ENCODE assay signal across 13 cellular contexts in genomic region chr3:49807427-49808114, GRCh38. TPM values are rescaled to one million over a fixed set of nuclear protein-coding genes. Genes with fewer than 3 reads are reported as not detected.
A peak's percentile ranks its signal among the peaks of the same experiment; 100 is the strongest.
DNase-seq lines count a peak whose midpoint lies in the region; ATAC-seq, FAIRE-seq and TF ChIP-seq lines count a peak whose summit lies in the region.
"Had no signal": no experiment of that assay in that cellular context is flagged by ENCODE, and none has a peak within 500 bp of the region (broad histone marks: within the 10 kb centered on the region; RNA-seq: fewer than 3 reads in every experiment).

No MANE protein-coding gene starts in this region.

- H3K27me3 ChIP-seq in liver (ENCODE audit: control insufficient read depth in 4 of 4, insufficient read depth in 4 of 4, low read length in 3 of 4) (no peaks in the 10 kb centered on the region), HepG2 (ENCODE audit: control insufficient read depth in 1 of 2, insufficient read depth in 2 of 2, low read length in 2 of 2) (peaks cover 0 to 12% of the 10 kb centered on the region in 2 experiments; a peak in 3 of 5 replicates), MG63 (no peaks in the 10 kb centered on the region), brain microvascular endothelial cell (replicated peaks) (no peaks in the 10 kb centered on the region)
- H3K27me3 ChIP-seq: BE2C had no signal

- TF ChIP-seq CTCF in liver (IDR thresholded peaks at IDR 0.05; ENCODE audit: low read depth, low read length, missing input control) (no peak), HepG2 (CRISPR knock-in tag; IDR thresholded peaks at IDR 0.05) (no peak), mesothelial cell of epicardium (IDR thresholded peaks at IDR 0.05; ENCODE audit: unreplicated experiment) (no peak), brain microvascular endothelial cell (IDR thresholded peaks at IDR 0.05; ENCODE audit: low read depth, low read length, missing control alignments) (no peak)

- ATAC-seq in HepG2 (no peak), GM21423 (IDR thresholded peaks at IDR 0.05; ENCODE audit: unreplicated experiment) (no peak), GM21526 (IDR thresholded peaks at IDR 0.05; ENCODE audit: low FRiP score, unreplicated experiment) (no peak)
- no peak for ATAC-seq in activated naive CD8-positive, alpha-beta T cell treated with anti-CD3 and anti-CD28 coated beads, Interleukin-2, amount 10 ng/mL, durations not matched to agents 7 days and 5 days (ENCODE audit: low read depth)

- no TSS peak for BruUV-seq in HepG2 (replicated peaks; lab: Mats Ljungman, UMichigan)

- H3K9ac ChIP-seq in liver (ENCODE audit: low read depth in 1 of 2, low read length in 2 of 2) (no peak overlapping the region), HepG2 (ENCODE audit: insufficient read depth, low read depth, low read length) (no peak overlapping the region)

- 85% methylated on average over 13 of the region's 13 CpGs for WGBS in liver
- 76% methylated on average over 5 of the region's 13 CpGs for WGBS in HepG2 (ENCODE audit: low lambda C conversion rate)

- peaks cover 56% of the 10 kb centered on the region for H3K4me1 Mint-ChIP-seq in activated naive CD8-positive, alpha-beta T cell treated with anti-CD3 and anti-CD28 coated beads, Interleukin-2, amount 10 ng/mL, durations not matched to agents 7 days and 5 days
- H3K4me1 Mint-ChIP-seq in mesothelial cell of epicardium: peaks cover 49% of the 10 kb centered on the region

- in situ Hi-C loops in HepG2 (cut with HindIII; ENCODE audit: extremely low pct_ligation_motif_present, low pct_unique_long_range_greater_than_20kb): loop anchor here (5.0 to 10.0 kb wide), 2 partner anchors 35 to 97 kb away; partner anchors contain the start of gene MST1R
- in situ Hi-C loops in brain microvascular endothelial cell (cut with HindIII; ENCODE audit: low pct_ligation_motif_present, low sequenced_read_pairs): no loop called here

- CTCF ChIA-PET in HepG2 (lab: Yijun Ruan, JAX; ENCODE audit: low intra/inter-chr PET ratio, low total read pairs): no interaction called here

- H2AFZ ChIP-seq in HepG2 (ENCODE audit: low read length): no peak overlapping the region

- H3K79me2 ChIP-seq in HepG2 (ENCODE audit: insufficient read depth, low read length): no peaks in the 10 kb centered on the region

- H3K4me3 ChIP-seq in liver (ENCODE audit: low read depth in 1 of 3, low read length in 3 of 3): no peak overlapping the region
- H3K4me3 ChIP-seq in HepG2 (replicated peaks in 1 of 3; ENCODE audit: insufficient read depth in 1 of 3, low read depth in 2 of 3, low read length in 3 of 3): no peak overlapping the region
- no peak overlapping the region for H3K4me3 ChIP-seq in MG63
- H3K4me3 ChIP-seq in brain microvascular endothelial cell (ENCODE audit: low read depth, low read length): no peak overlapping the region

- TF ChIP-seq POLR2A in HepG2 (IDR thresholded peaks at IDR 0.05; ENCODE audit: insufficient read depth in 1 of 2, low read depth in 2 of 2, low read length in 2 of 2): no peak

- H3K36me3 Mint-ChIP-seq in activated naive CD8-positive, alpha-beta T cell treated with anti-CD3 and anti-CD28 coated beads, Interleukin-2, amount 10 ng/mL, durations not matched to agents 7 days and 5 days: peaks cover 23% of the 10 kb centered on the region
- H3K36me3 Mint-ChIP-seq in mesothelial cell of epicardium: peaks cover 5% of the 10 kb centered on the region

- FAIRE-seq in HepG2 (lab: Jason Lieb, UNC): no peak
- FAIRE-seq: frontal cortex had no signal

- H3K4me1 ChIP-seq in liver (ENCODE audit: control insufficient read depth in 4 of 4, insufficient read depth in 4 of 4, low read length in 3 of 4) (peaks cover 0 to 56% (median 11%) of the 10 kb centered on the region in 4 donors), HepG2 (ENCODE audit: insufficient read depth, low read length) (peaks cover 53% of the 10 kb centered on the region)

- intact Hi-C loops in HepG2 (cut with micrococcal nuclease; ENCODE audit: unreplicated experiment): no loop called here

- H3K9me3 Mint-ChIP-seq in activated naive CD8-positive, alpha-beta T cell treated with anti-CD3 and anti-CD28 coated beads, Interleukin-2, amount 10 ng/mL, durations not matched to agents 7 days and 5 days: no peaks in the 10 kb centered on the region
- H3K9me3 Mint-ChIP-seq in mesothelial cell of epicardium: no peaks in the 10 kb centered on the region

- TF ChIP-seq EP300 in HepG2 (IDR thresholded peaks at IDR 0.05; ENCODE audit: low read depth in 2 of 2, low read length in 2 of 2) (no peak), HepG2 (CRISPR knock-in tag; IDR thresholded peaks at IDR 0.05; ENCODE audit: borderline replicate concordance) (no peak)

- peak overlapping the region; percentile 87 for H3K27ac Mint-ChIP-seq in activated naive CD8-positive, alpha-beta T cell treated with anti-CD3 and anti-CD28 coated beads, Interleukin-2, amount 10 ng/mL, durations not matched to agents 7 days and 5 days
- peak overlapping the region; percentile 98 for H3K27ac Mint-ChIP-seq in mesothelial cell of epicardium

- DNase-seq in HepG2 (ENCODE audit: low spot score) (no peak), mesothelial cell of epicardium (ENCODE audit: low spot score in 2 of 2, unreplicated experiment in 2 of 2) (no peak), MG63 (no peak), brain microvascular endothelial cell (no peak)
- DNase-seq in activated naive CD8-positive, alpha-beta T cell treated with anti-CD3 and anti-CD28 coated beads, Interleukin-2, amount 10 ng/mL, durations not matched to agents 7 days and 5 days: no peak
- DNase-seq: activated CD4-positive, alpha-beta T cell treated with anti-CD3 and anti-CD28 coated beads for 48 hours; BE2C had no signal

- peak overlapping the region; percentile 64 for H3K4me3 Mint-ChIP-seq in activated naive CD8-positive, alpha-beta T cell treated with anti-CD3 and anti-CD28 coated beads, Interleukin-2, amount 10 ng/mL, durations not matched to agents 7 days and 5 days
- peak overlapping the region; percentile 28 for H3K4me3 Mint-ChIP-seq in mesothelial cell of epicardium

- no peaks in the 10 kb centered on the region for H4K20me1 ChIP-seq in HepG2 (ENCODE audit: insufficient read depth, low read length)

- H3K4me2 ChIP-seq in HepG2 (ENCODE audit: low read depth, low read length): no peak overlapping the region

- H3K27ac ChIP-seq in liver (ENCODE audit: low read depth in 1 of 2, low read length in 2 of 2): peak overlapping the region; percentile 15 to 35
- H3K27ac ChIP-seq in HepG2 (ENCODE audit: extremely low read length, insufficient read depth, low read length): no peak overlapping the region
- no peak overlapping the region for H3K27ac ChIP-seq in brain microvascular endothelial cell

- POLR2A ChIA-PET in HepG2 (lab: Yijun Ruan, JAX): interaction anchor here (0.9 to 1.1 kb wide), 2 partner anchors 21 to 84 kb away, joined by 3 read pairs; partner anchors contain the start of genes GMPPB and IP6K1
- POLR2A ChIA-PET in activated naive CD8-positive, alpha-beta T cell treated with anti-CD3 and anti-CD28 coated beads, Interleukin-2, amount 10 ng/mL, durations not matched to agents 7 days and 5 days (lab: Charles Lee): interaction anchor here (0.6 to 6.5 kb wide), 6 partner anchors 9 to 132 kb away, joined by 3 to 72 read pairs (median 3); partner anchors contain the start of gene RBM6

- no peaks in the 10 kb centered on the region for H3K27me3 Mint-ChIP-seq in activated naive CD8-positive, alpha-beta T cell treated with anti-CD3 and anti-CD28 coated beads, Interleukin-2, amount 10 ng/mL, durations not matched to agents 7 days and 5 days
- H3K27me3 Mint-ChIP-seq in mesothelial cell of epicardium (ENCODE audit: low read depth): peaks cover 10% of the 10 kb centered on the region

- H3K36me3 ChIP-seq in liver (ENCODE audit: control insufficient read depth in 4 of 4, insufficient read depth in 3 of 4, low read depth in 1 of 4, low read length in 3 of 4) (peaks cover 2 to 16% (median 10%) of the 10 kb centered on the region in 4 donors), HepG2 (replicated peaks in 1 of 2; ENCODE audit: control insufficient read depth in 1 of 2, insufficient read depth in 2 of 2, low read length in 2 of 2) (no peaks in the 10 kb centered on the region; a peak in 1 of 5 replicates), MG63 (no peaks in the 10 kb centered on the region; the same call in 1 of the 2 replicates), brain microvascular endothelial cell (replicated peaks) (no peaks in the 10 kb centered on the region)
- H3K36me3 ChIP-seq: BE2C had no signal

- no peaks in the 10 kb centered on the region for H3K9me3 ChIP-seq in liver (ENCODE audit: control insufficient read depth in 4 of 4, low read length in 3 of 4)
- H3K9me3 ChIP-seq in HepG2 (ENCODE audit: low read length): no peaks in the 10 kb centered on the region
- no peaks in the 10 kb centered on the region for H3K9me3 ChIP-seq in MG63
- H3K9me3 ChIP-seq: BE2C had no signal

- no peak for TF ChIP-seq RAD21 in liver (IDR thresholded peaks at IDR 0.05)
- TF ChIP-seq RAD21 in HepG2 (CRISPR knock-in tag; IDR thresholded peaks at IDR 0.05): no peak

RNA-seq across cellular contexts. Expression of gene INKA1, which starts 4.5 kb away (rescaled TPM):
- total RNA-seq in liver: 1 to 10 TPM in 1 of 2 donors, under 1 TPM in 1; 0.84 to 4.2 TPM
- polyA plus RNA-seq in liver: 1 to 10 TPM; 1.2 TPM
- total RNA-seq in HepG2 (2016; rRNA removed; fragmentation: Illumina TruSeq; extraction: Trizol): 0.22 TPM in 1 of 2 replicates, not detected in the other
- total RNA-seq in HepG2 (2016; cell fraction: cytosol; rRNA removed; fragmentation: Illumina TruSeq; extraction: Trizol; ENCODE audit: low read depth): 0.30 TPM in 1 of 2 replicates, not detected in the other
- 0.15 TPM in 1 of 2 replicates, not detected in the other for total RNA-seq in HepG2 (2016; cell fraction: insoluble cytoplasmic fraction; rRNA removed; fragmentation: Illumina TruSeq; extraction: Trizol)
- total RNA-seq in HepG2 (2016; cell fraction: membrane; rRNA removed; fragmentation: Illumina TruSeq; extraction: Trizol): 0.17 and 0.28 TPM in 2 replicates
- not detected in 2 replicates for total RNA-seq in HepG2 (2016; cell fraction: nucleus; rRNA removed; fragmentation: Illumina TruSeq; extraction: Trizol)
- 0.41 and 0.77 TPM in 2 replicates for polyA plus RNA-seq in HepG2 (2011; rRNA removed)
- 0.42 and 0.78 TPM in 2 replicates for polyA plus RNA-seq in HepG2 (2011; cell fraction: cytosol; rRNA removed)
- 0.34 and 1.1 TPM in 2 replicates for polyA plus RNA-seq in HepG2 (2011; cell fraction: nucleus; rRNA removed)
- polyA plus RNA-seq in HepG2 (2012): 0.28 and 0.42 TPM in 2 replicates
- polyA plus RNA-seq in HepG2 (2016; cell fraction: cytosol; fragmentation: Illumina TruSeq; extraction: Trizol; ENCODE audit: low read depth): 0.14 and 0.17 TPM in 2 replicates
- 0.23 TPM in 1 of 2 replicates, not detected in the other for polyA plus RNA-seq in HepG2 (2016; cell fraction: insoluble cytoplasmic fraction; fragmentation: Illumina TruSeq; extraction: Trizol; ENCODE audit: low read depth)
- 0.22 TPM in 1 of 2 replicates, not detected in the other for polyA plus RNA-seq in HepG2 (2016; cell fraction: membrane; fragmentation: Illumina TruSeq; extraction: Trizol; ENCODE audit: low read depth)
- not detected in 2 replicates for polyA plus RNA-seq in HepG2 (2016; cell fraction: nucleus; fragmentation: Illumina TruSeq; extraction: Trizol; ENCODE audit: insufficient read depth, low read depth)
- 0.38 and 0.82 TPM in 2 replicates for polyA minus RNA-seq in HepG2 (2011; rRNA and poly(A)+ RNA removed; ENCODE audit: low replicate concordance)
- 0.79 TPM in 1 of 2 replicates, not detected in the other for polyA minus RNA-seq in HepG2 (2011; cell fraction: cytosol; rRNA and poly(A)+ RNA removed)
- 0.50 and 0.64 TPM in 2 replicates for polyA minus RNA-seq in HepG2 (2011; cell fraction: nucleus; rRNA and poly(A)+ RNA removed)
- 1 to 10 TPM; 1.3 to 2.3 TPM for total RNA-seq in activated naive CD8-positive, alpha-beta T cell treated with anti-CD3 and anti-CD28 coated beads, Interleukin-2, amount 10 ng/mL, durations not matched to agents 7 days and 5 days
- total RNA-seq in mesothelial cell of epicardium: 7.7 to 9.4 TPM (median 8.4 TPM) in 3 replicates
- 3.2 TPM in 1 of 2 replicates, not detected in the other for total RNA-seq in MG63 (2014; rRNA removed; shearing (Covaris generic); ENCODE audit: low replicate concordance)

RNA-seq across cellular contexts. Expression of gene UBA7, which starts 6.2 kb away (rescaled TPM):
- total RNA-seq in liver (10 to 100 TPM; 15.8 to 29.5 TPM), HepG2 (2016; rRNA removed; fragmentation: Illumina TruSeq; extraction: Trizol) (5.8 and 9.5 TPM in 2 replicates), mesothelial cell of epicardium (133 to 144 TPM (median 139 TPM) in 3 replicates)
- polyA plus RNA-seq in liver (10 to 100 TPM; 14.6 TPM), HepG2 (2011; rRNA removed) (16.5 and 20.2 TPM in 2 replicates)
- total RNA-seq in HepG2 (2016; cell fraction: cytosol; rRNA removed; fragmentation: Illumina TruSeq; extraction: Trizol; ENCODE audit: low read depth): 1.7 and 1.9 TPM in 2 replicates
- total RNA-seq in HepG2 (2016; cell fraction: insoluble cytoplasmic fraction; rRNA removed; fragmentation: Illumina TruSeq; extraction: Trizol): 5.7 and 9.9 TPM in 2 replicates
- total RNA-seq in HepG2 (2016; cell fraction: membrane; rRNA removed; fragmentation: Illumina TruSeq; extraction: Trizol): 1.4 and 1.8 TPM in 2 replicates
- 11.0 and 11.7 TPM in 2 replicates for total RNA-seq in HepG2 (2016; cell fraction: nucleus; rRNA removed; fragmentation: Illumina TruSeq; extraction: Trizol)
- 6.1 and 8.8 TPM in 2 replicates for polyA plus RNA-seq in HepG2 (2011; cell fraction: cytosol; rRNA removed)
- polyA plus RNA-seq in HepG2 (2011; cell fraction: nucleus; rRNA removed): 175 and 207 TPM in 2 replicates
- 8.4 and 9.1 TPM in 2 replicates for polyA plus RNA-seq in HepG2 (2012)
- polyA plus RNA-seq in HepG2 (2016; cell fraction: cytosol; fragmentation: Illumina TruSeq; extraction: Trizol; ENCODE audit: low read depth): 0.49 and 0.55 TPM in 2 replicates
- 3.6 and 4.7 TPM in 2 replicates for polyA plus RNA-seq in HepG2 (2016; cell fraction: insoluble cytoplasmic fraction; fragmentation: Illumina TruSeq; extraction: Trizol; ENCODE audit: low read depth)
- 0.78 and 0.79 TPM in 2 replicates for polyA plus RNA-seq in HepG2 (2016; cell fraction: membrane; fragmentation: Illumina TruSeq; extraction: Trizol; ENCODE audit: low read depth)
- polyA plus RNA-seq in HepG2 (2016; cell fraction: nucleus; fragmentation: Illumina TruSeq; extraction: Trizol; ENCODE audit: insufficient read depth, low read depth): 18.3 and 25.6 TPM in 2 replicates
- 10.2 and 40.3 TPM in 2 replicates for polyA minus RNA-seq in HepG2 (2011; rRNA and poly(A)+ RNA removed; ENCODE audit: low replicate concordance)
- polyA minus RNA-seq in HepG2 (2011; cell fraction: cytosol; rRNA and poly(A)+ RNA removed): 7.9 and 8.9 TPM in 2 replicates
- polyA minus RNA-seq in HepG2 (2011; cell fraction: nucleus; rRNA and poly(A)+ RNA removed): 32.6 and 36.8 TPM in 2 replicates
- total RNA-seq in activated naive CD8-positive, alpha-beta T cell treated with anti-CD3 and anti-CD28 coated beads, Interleukin-2, amount 10 ng/mL, durations not matched to agents 7 days and 5 days: 100 to 1,000 TPM; 299 to 310 TPM
- total RNA-seq in MG63 (2014; rRNA removed; shearing (Covaris generic); ENCODE audit: low replicate concordance): 5.8 and 6.9 TPM in 2 replicates

RNA-seq across cellular contexts. Expression of gene CDHR4, which starts 7.9 kb away (rescaled TPM):
- total RNA-seq in liver (not detected), HepG2 (2016; rRNA removed; fragmentation: Illumina TruSeq; extraction: Trizol) (not detected in 2 replicates), mesothelial cell of epicardium (0.27 to 0.42 TPM in 2 of 3 replicates, not detected in the other)
- polyA plus RNA-seq in liver (not detected), HepG2 (2011; rRNA removed) (0.21 and 0.26 TPM in 2 replicates)
- not detected in 2 replicates for total RNA-seq in HepG2 (2016; cell fraction: cytosol; rRNA removed; fragmentation: Illumina TruSeq; extraction: Trizol; ENCODE audit: low read depth)
- not detected in 2 replicates for total RNA-seq in HepG2 (2016; cell fraction: insoluble cytoplasmic fraction; rRNA removed; fragmentation: Illumina TruSeq; extraction: Trizol)
- not detected in 2 replicates for total RNA-seq in HepG2 (2016; cell fraction: membrane; rRNA removed; fragmentation: Illumina TruSeq; extraction: Trizol)
- not detected in 2 replicates for total RNA-seq in HepG2 (2016; cell fraction: nucleus; rRNA removed; fragmentation: Illumina TruSeq; extraction: Trizol)
- 0.08 TPM in 1 of 2 replicates, not detected in the other for polyA plus RNA-seq in HepG2 (2011; cell fraction: cytosol; rRNA removed)
- polyA plus RNA-seq in HepG2 (2011; cell fraction: nucleus; rRNA removed): 0.98 and 1.7 TPM in 2 replicates
- not detected in 2 replicates for polyA plus RNA-seq in HepG2 (2012)
- polyA plus RNA-seq in HepG2 (2016; cell fraction: cytosol; fragmentation: Illumina TruSeq; extraction: Trizol; ENCODE audit: low read depth): not detected in 2 replicates
- polyA plus RNA-seq in HepG2 (2016; cell fraction: insoluble cytoplasmic fraction; fragmentation: Illumina TruSeq; extraction: Trizol; ENCODE audit: low read depth): not detected in 2 replicates
- polyA plus RNA-seq in HepG2 (2016; cell fraction: membrane; fragmentation: Illumina TruSeq; extraction: Trizol; ENCODE audit: low read depth): not detected in 2 replicates
- 0.17 TPM in 1 of 2 replicates, not detected in the other for polyA plus RNA-seq in HepG2 (2016; cell fraction: nucleus; fragmentation: Illumina TruSeq; extraction: Trizol; ENCODE audit: insufficient read depth, low read depth)
- polyA minus RNA-seq in HepG2 (2011; rRNA and poly(A)+ RNA removed; ENCODE audit: low replicate concordance): 0.40 TPM in 1 of 2 replicates, not detected in the other
- not detected in 2 replicates for polyA minus RNA-seq in HepG2 (2011; cell fraction: cytosol; rRNA and poly(A)+ RNA removed)
- polyA minus RNA-seq in HepG2 (2011; cell fraction: nucleus; rRNA and poly(A)+ RNA removed): 0.26 TPM in 1 of 2 replicates, not detected in the other
- under 1 TPM in 1 of 2 experiments, not detected in 1; 0.22 TPM for total RNA-seq in activated naive CD8-positive, alpha-beta T cell treated with anti-CD3 and anti-CD28 coated beads, Interleukin-2, amount 10 ng/mL, durations not matched to agents 7 days and 5 days
- 0.10 TPM in 1 of 2 replicates, not detected in the other for total RNA-seq in MG63 (2014; rRNA removed; shearing (Covaris generic); ENCODE audit: low replicate concordance)
- total RNA-seq: frontal cortex, H4 had no signal
- polyA plus RNA-seq: neural cell had no signal

RNA-seq across cellular contexts. Expression of gene IP6K1, which starts 21.2 kb away (rescaled TPM):
- total RNA-seq in liver (10 to 100 TPM; 22.9 to 32.3 TPM), HepG2 (2016; rRNA removed; fragmentation: Illumina TruSeq; extraction: Trizol) (17.7 and 20.0 TPM in 2 replicates), mesothelial cell of epicardium (41.7 to 46.4 TPM (median 46.4 TPM) in 3 replicates)
- polyA plus RNA-seq in liver (10 to 100 TPM in 1 of 2 donors, 1 to 10 TPM in 1; 6.6 to 13.2 TPM), HepG2 (2011; rRNA removed) (29.7 and 38.8 TPM in 2 replicates)
- total RNA-seq in HepG2 (2016; cell fraction: cytosol; rRNA removed; fragmentation: Illumina TruSeq; extraction: Trizol; ENCODE audit: low read depth): 2.3 and 2.4 TPM in 2 replicates
- 18.9 TPM in 2 replicates for total RNA-seq in HepG2 (2016; cell fraction: insoluble cytoplasmic fraction; rRNA removed; fragmentation: Illumina TruSeq; extraction: Trizol)
- total RNA-seq in HepG2 (2016; cell fraction: membrane; rRNA removed; fragmentation: Illumina TruSeq; extraction: Trizol): 10.5 and 11.3 TPM in 2 replicates
- total RNA-seq in HepG2 (2016; cell fraction: nucleus; rRNA removed; fragmentation: Illumina TruSeq; extraction: Trizol): 14.7 and 20.3 TPM in 2 replicates
- 15.7 and 20.5 TPM in 2 replicates for polyA plus RNA-seq in HepG2 (2011; cell fraction: cytosol; rRNA removed)
- polyA plus RNA-seq in HepG2 (2011; cell fraction: nucleus; rRNA removed): 37.9 and 43.4 TPM in 2 replicates
- 17.1 and 20.6 TPM in 2 replicates for polyA plus RNA-seq in HepG2 (2012)
- polyA plus RNA-seq in HepG2 (2016; cell fraction: cytosol; fragmentation: Illumina TruSeq; extraction: Trizol; ENCODE audit: low read depth): 1.5 and 2.0 TPM in 2 replicates
- polyA plus RNA-seq in HepG2 (2016; cell fraction: insoluble cytoplasmic fraction; fragmentation: Illumina TruSeq; extraction: Trizol; ENCODE audit: low read depth): 13.9 and 19.8 TPM in 2 replicates
- polyA plus RNA-seq in HepG2 (2016; cell fraction: membrane; fragmentation: Illumina TruSeq; extraction: Trizol; ENCODE audit: low read depth): 6.2 and 7.7 TPM in 2 replicates
- 23.1 and 24.9 TPM in 2 replicates for polyA plus RNA-seq in HepG2 (2016; cell fraction: nucleus; fragmentation: Illumina TruSeq; extraction: Trizol; ENCODE audit: insufficient read depth, low read depth)
- polyA minus RNA-seq in HepG2 (2011; rRNA and poly(A)+ RNA removed; ENCODE audit: low replicate concordance): 99.3 and 116 TPM in 2 replicates
- 24.3 and 30.4 TPM in 2 replicates for polyA minus RNA-seq in HepG2 (2011; cell fraction: cytosol; rRNA and poly(A)+ RNA removed)
- 29.6 and 33.9 TPM in 2 replicates for polyA minus RNA-seq in HepG2 (2011; cell fraction: nucleus; rRNA and poly(A)+ RNA removed)
- 10 to 100 TPM; 35.2 to 40.2 TPM for total RNA-seq in activated naive CD8-positive, alpha-beta T cell treated with anti-CD3 and anti-CD28 coated beads, Interleukin-2, amount 10 ng/mL, durations not matched to agents 7 days and 5 days
- 10.9 and 19.5 TPM in 2 replicates for total RNA-seq in MG63 (2014; rRNA removed; shearing (Covaris generic); ENCODE audit: low replicate concordance)

RNA-seq across cellular contexts. Expression of gene TRAIP, which starts 48.8 kb away (rescaled TPM):
- total RNA-seq in liver: 1 to 10 TPM in 1 of 2 donors, under 1 TPM in 1; 0.42 to 7.9 TPM
- polyA plus RNA-seq in liver: under 1 TPM; 0.47 to 0.81 TPM
- 13.7 and 23.9 TPM in 2 replicates for total RNA-seq in HepG2 (2016; rRNA removed; fragmentation: Illumina TruSeq; extraction: Trizol)
- 9.1 and 11.5 TPM in 2 replicates for total RNA-seq in HepG2 (2016; cell fraction: cytosol; rRNA removed; fragmentation: Illumina TruSeq; extraction: Trizol; ENCODE audit: low read depth)
- total RNA-seq in HepG2 (2016; cell fraction: insoluble cytoplasmic fraction; rRNA removed; fragmentation: Illumina TruSeq; extraction: Trizol): 13.0 and 22.4 TPM in 2 replicates
- total RNA-seq in HepG2 (2016; cell fraction: membrane; rRNA removed; fragmentation: Illumina TruSeq; extraction: Trizol): 11.7 and 13.4 TPM in 2 replicates
- total RNA-seq in HepG2 (2016; cell fraction: nucleus; rRNA removed; fragmentation: Illumina TruSeq; extraction: Trizol): 28.5 and 36.3 TPM in 2 replicates
- 13.9 and 15.1 TPM in 2 replicates for polyA plus RNA-seq in HepG2 (2011; rRNA removed)
- 14.0 and 14.3 TPM in 2 replicates for polyA plus RNA-seq in HepG2 (2011; cell fraction: cytosol; rRNA removed)
- polyA plus RNA-seq in HepG2 (2011; cell fraction: nucleus; rRNA removed): 42.9 and 44.0 TPM in 2 replicates
- polyA plus RNA-seq in HepG2 (2012): 7.3 and 9.8 TPM in 2 replicates
- 4.6 and 5.0 TPM in 2 replicates for polyA plus RNA-seq in HepG2 (2016; cell fraction: cytosol; fragmentation: Illumina TruSeq; extraction: Trizol; ENCODE audit: low read depth)
- 12.2 and 16.5 TPM in 2 replicates for polyA plus RNA-seq in HepG2 (2016; cell fraction: insoluble cytoplasmic fraction; fragmentation: Illumina TruSeq; extraction: Trizol; ENCODE audit: low read depth)
- 9.0 TPM in 2 replicates for polyA plus RNA-seq in HepG2 (2016; cell fraction: membrane; fragmentation: Illumina TruSeq; extraction: Trizol; ENCODE audit: low read depth)
- 45.6 and 54.0 TPM in 2 replicates for polyA plus RNA-seq in HepG2 (2016; cell fraction: nucleus; fragmentation: Illumina TruSeq; extraction: Trizol; ENCODE audit: insufficient read depth, low read depth)
- polyA minus RNA-seq in HepG2 (2011; rRNA and poly(A)+ RNA removed; ENCODE audit: low replicate concordance): 23.5 and 39.7 TPM in 2 replicates
- 5.6 and 7.4 TPM in 2 replicates for polyA minus RNA-seq in HepG2 (2011; cell fraction: cytosol; rRNA and poly(A)+ RNA removed)
- polyA minus RNA-seq in HepG2 (2011; cell fraction: nucleus; rRNA and poly(A)+ RNA removed): 17.3 and 17.4 TPM in 2 replicates
- 10 to 100 TPM; 24.0 to 24.4 TPM for total RNA-seq in activated naive CD8-positive, alpha-beta T cell treated with anti-CD3 and anti-CD28 coated beads, Interleukin-2, amount 10 ng/mL, durations not matched to agents 7 days and 5 days
- 10.4 to 15.0 TPM (median 10.6 TPM) in 3 replicates for total RNA-seq in mesothelial cell of epicardium
- total RNA-seq in MG63 (2014; rRNA removed; shearing (Covaris generic); ENCODE audit: low replicate concordance): 4.9 and 18.5 TPM in 2 replicates

Comparison
In these comparisons a context has a peak if more than half of its experiments do, and no peak if none do; other contexts are left out.
1. H3K27ac ChIP-seq: peak in liver (2 of 2); none in HepG2 (single experiment) and brain microvascular endothelial cell (single experiment).